ENCODE assay signal across 31 cellular contexts in the genomic region with DNA sequence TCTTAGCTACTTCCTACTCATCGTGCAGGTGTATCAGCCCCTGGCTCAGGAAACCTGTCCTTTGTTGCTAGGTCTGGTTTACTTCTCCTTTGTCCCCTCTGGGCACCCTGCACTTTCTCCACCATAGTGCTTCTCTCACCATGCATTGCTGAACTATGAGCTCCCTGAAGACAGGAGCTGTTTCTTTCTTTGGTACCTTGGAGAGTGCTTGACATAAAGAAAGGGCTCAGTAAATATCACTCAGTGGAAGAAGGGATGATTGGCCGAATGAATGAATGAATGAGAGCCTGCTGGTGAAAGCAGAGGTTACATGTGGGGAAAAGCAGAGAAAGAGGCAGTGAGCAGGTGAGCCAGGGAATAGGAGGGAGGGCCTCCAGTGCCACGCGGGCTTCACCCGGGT. TPM values are rescaled to one million over a fixed set of nuclear protein-coding genes. Genes with fewer than 3 reads are reported as not detected.
"Had no signal": no experiment of that assay in that cellular context is flagged by ENCODE, and none has a peak within 500 bp of the region (broad histone marks: within the 10 kb centered on the region; RNA-seq: fewer than 3 reads in every experiment).

No MANE protein-coding gene starts in this region.

- H3K27ac ChIP-seq: KMS-11, Peyer's patch, SJCRH30 had no signal

- ATAC-seq: HepG2, K562, PC-3, Right ventricle myocardium inferior, SK-N-SH treated with all-trans-retinoic acid at 6 μM for 48 hours had no signal

- H3K27me3 ChIP-seq: Peyer's patch, SJCRH30 had no signal

- H3K4me3 ChIP-seq: K562, Peyer's patch, SJCRH30 had no signal

- H3K4me1 ChIP-seq: Peyer's patch, SJCRH30 had no signal

- H3K9me3 ChIP-seq: Peyer's patch, SJCRH30 had no signal

- H3K36me3 ChIP-seq: Peyer's patch, SJCRH30 had no signal

- DNase-seq: IMR-90; MV-4-11; NCI-H1048; NCI-H1105; NCI-H1417; NCI-H1436 treated with DMSO at 0.1 percent for 48 hours; NCI-H1694; NCI-H187 treated with DMSO at 0.1 percent for 48 hours; NCI-H2029 treated with DMSO at 0.1 percent for 48 hours; NCI-H2171 treated with DMSO at 0.1 percent for 48 hours; NCI-H345; NCI-H446 treated with DMSO at 0.1 percent for 48 hours; NCI-H510A treated with DMSO at 0.1 percent for 48 hours; NCI-H526; NCI-H82; NK-92 treated with Interleukin-12 subunit alpha and Interleukin-12 subunit beta, amount 100 ng/mL, for 24 hours; PC-3; Peyer's patch; SHP77 treated with DMSO at 0.1 percent for 48 hours; SJCRH30; T-helper 1 cell had no signal

RNA-seq across cellular contexts. Expression of gene HMGB4, which starts 9.8 kb away (rescaled TPM):
- total RNA-seq: HepG2, HT1080, IMR-90, K562, LHCN-M2, MCF 10A, OCI-LY7, PC-3, Peyer's patch, Right ventricle myocardium inferior, RPMI7951, SJCRH30 had no signal
- polyA plus RNA-seq: HepG2, IMR-90, K562 had no signal
